ENCODE assay signal across 9 cellular contexts in genomic region chr5:140647042-140647341, GRCh38. TPM values are rescaled to one million over a fixed set of nuclear protein-coding genes. Genes with fewer than 3 reads are reported as not detected.
DNase-seq lines count a peak whose midpoint lies in the region; FAIRE-seq and TF ChIP-seq lines count a peak whose summit lies in the region.
"Had no signal": no experiment of that assay in that cellular context is flagged by ENCODE, and none has a peak within 500 bp of the region (broad histone marks: within the 10 kb centered on the region; RNA-seq: fewer than 3 reads in every experiment).

No MANE protein-coding gene starts in this region.

- H3K9me3 Mint-ChIP-seq in osteocyte (ENCODE audit: unreplicated experiment), result no peaks in the 10 kb centered on the region

- dilution Hi-C loops in endothelial cell of umbilical vein (cut with MboI; ENCODE audit: extremely low pct_ligation_motif_present, low sequenced_read_pairs), result no loop called here

- H3K79me2 ChIP-seq in endothelial cell of umbilical vein (ENCODE audit: control insufficient read depth, insufficient read depth, low read length), result peaks cover 17% of the 10 kb centered on the region

- peaks cover 13% of the 10 kb centered on the region for H3K36me3 ChIP-seq in GM06990 (ENCODE audit: control insufficient read depth, insufficient read depth, low read length)
- peaks cover 61% of the 10 kb centered on the region for H3K36me3 ChIP-seq in NT2/D1 (ENCODE audit: insufficient read depth, insufficient read length, low read length)
- H3K36me3 ChIP-seq in endothelial cell of umbilical vein (ENCODE audit: control insufficient read depth in 2 of 2, extremely low read depth in 1 of 2, insufficient read depth in 2 of 2, low read length in 2 of 2), result peaks cover 4 to 22% of the 10 kb centered on the region in 2 experiments

- no peaks in the 10 kb centered on the region for H3K27me3 Mint-ChIP-seq in osteocyte (ENCODE audit: unreplicated experiment)

- TF ChIP-seq CTCF in GM06990 (IDR thresholded peaks at IDR 0.05; ENCODE audit: insufficient read depth, low read length, poor library complexity, severe bottlenecking) (no peak), endothelial cell of umbilical vein (IDR thresholded peaks at IDR 0.05; ENCODE audit: extremely low read depth in 1 of 2, insufficient read depth in 1 of 2, low read depth in 1 of 2, low read length in 2 of 2) (no peak), osteocyte (IDR thresholded peaks at IDR 0.05) (no peak)

- no TSS peak for BruUV-seq in endothelial cell of umbilical vein (replicated peaks; lab: Mats Ljungman, UMichigan)

- peak overlapping the region; percentile 21 for H3K27ac ChIP-seq in endothelial cell of umbilical vein (ENCODE audit: insufficient read depth, low read depth, low read length)

- H3K9ac ChIP-seq in NT2/D1 (ENCODE audit: insufficient read length, low read depth) (peak overlapping the region; percentile 92), endothelial cell of umbilical vein (replicated peaks; ENCODE audit: extremely low read depth, insufficient read depth, low read length) (peak overlapping the region; percentile 71)

- CTCF ChIA-PET in endothelial cell of umbilical vein (lab: Charles Lee), result interaction anchor here (0.7 to 2.2 kb wide), 10 partner anchors 12 to 403 kb away, joined by 3 to 13 read pairs (median 9); partner anchors contain the start of gene EIF4EBP3

- peak overlapping the region; percentile 95 for H3K4me3 Mint-ChIP-seq in osteocyte (ENCODE audit: unreplicated experiment)

- H3K4me1 ChIP-seq in NT2/D1 (ENCODE audit: insufficient read depth, insufficient read length) (no peaks in the 10 kb centered on the region), endothelial cell of umbilical vein (ENCODE audit: control insufficient read depth, extremely low read depth, insufficient read depth, low read length) (peaks cover 13% of the 10 kb centered on the region)

- DNase-seq in GM06990 (ENCODE audit: extremely low read depth, insufficient read length), result no peak
- DNase-seq in NT2/D1 (ENCODE audit: low read depth, low spot score), result no peak
- DNase-seq in endothelial cell of umbilical vein (ENCODE audit: low read depth, low spot score), result peak; percentile 10
- no peak for DNase-seq in osteocyte (ENCODE audit: extremely low spot score, unreplicated experiment)
- DNase-seq in NCI-H2171 (lab: John Stamatoyannopoulos, UW), result no peak
- DNase-seq in superior temporal gyrus (ENCODE audit: extremely low spot score), result no peak
- no peak for DNase-seq in stimulated activated naive CD4-positive, alpha-beta T cell treated with Interleukin-2 at 50 U/mL for 16 hours (lab: John Stamatoyannopoulos, UW)
- DNase-seq in cerebellum (ENCODE audit: low spot score), result no peak

- peaks cover 27% of the 10 kb centered on the region for H3K4me1 Mint-ChIP-seq in osteocyte (ENCODE audit: unreplicated experiment)

- POLR2A ChIA-PET in endothelial cell of umbilical vein (lab: Charles Lee), result interaction anchor here (0.7 to 1.7 kb wide), 3 partner anchors 8 to 300 kb away, joined by 3 to 14 read pairs (median 5); partner anchors contain the start of genes EIF4EBP3, HBEGF and TMCO6

- no peak for FAIRE-seq in endothelial cell of umbilical vein (lab: Jason Lieb, UNC)

- H3K4me2 ChIP-seq in endothelial cell of umbilical vein (ENCODE audit: insufficient read depth, low read length), result peak overlapping the region; percentile 89

- no peak for TF ChIP-seq POLR2A in endothelial cell of umbilical vein (IDR thresholded peaks at IDR 0.05; ENCODE audit: low read depth, low read length)

- H2AFZ ChIP-seq in endothelial cell of umbilical vein (ENCODE audit: low read depth, low read length), result peak overlapping the region; percentile 71

- no peaks in the 10 kb centered on the region for H4K20me1 ChIP-seq in endothelial cell of umbilical vein (replicated peaks; ENCODE audit: control insufficient read depth, extremely low read depth, insufficient read depth, low read length)

- H3K4me3 ChIP-seq in GM06990 (replicated peaks; ENCODE audit: low read depth, low read length) (peak overlapping the region; percentile 96), NT2/D1 (ENCODE audit: insufficient read length, low read depth) (peak overlapping the region; percentile 71), endothelial cell of umbilical vein (replicated peaks in 1 of 3; ENCODE audit: insufficient read depth in 1 of 3, low read depth in 1 of 3, low read length in 3 of 3) (peak overlapping the region; percentile 65 to 90 (median 76))

- H3K9me3 ChIP-seq in NT2/D1 (ENCODE audit: insufficient read depth, low read length) (no peaks in the 10 kb centered on the region), endothelial cell of umbilical vein (replicated peaks; ENCODE audit: control insufficient read depth, insufficient read depth, low read length) (no peaks in the 10 kb centered on the region)

- peaks cover 26% of the 10 kb centered on the region for H3K36me3 Mint-ChIP-seq in osteocyte (ENCODE audit: unreplicated experiment)

- H3K27ac Mint-ChIP-seq in osteocyte (ENCODE audit: unreplicated experiment), result peak overlapping the region; percentile 97

- H3K9me1 ChIP-seq in endothelial cell of umbilical vein (replicated peaks; ENCODE audit: control insufficient read depth, extremely low read depth, insufficient read depth, low read length), result no peaks in the 10 kb centered on the region

- H3K27me3 ChIP-seq in GM06990 (replicated peaks; ENCODE audit: control insufficient read depth, insufficient read depth, low read length) (no peaks in the 10 kb centered on the region), NT2/D1 (ENCODE audit: insufficient read depth, insufficient read length) (no peaks in the 10 kb centered on the region), endothelial cell of umbilical vein (ENCODE audit: control insufficient read depth in 2 of 2, insufficient read depth in 2 of 2, low read length in 2 of 2) (no peaks in the 10 kb centered on the region)

- intact Hi-C loops in endothelial cell of umbilical vein (cut with micrococcal nuclease), result loop anchor here (1.0 to 2.0 kb wide), 5 partner anchors 8 to 246 kb away; partner anchors contain the start of genes ANKHD1, HARS1, HARS2 and TMCO6

TF ChIP-seq in endothelial cell of umbilical vein, 7 proteins besides CTCF, POLR2A, EP300 and RAD21 (continues in another document):
- TF ChIP-seq EZH2 (IDR thresholded peaks at IDR 0.05; ENCODE audit: borderline replicate concordance, low read depth, low read length, severe bottlenecking) (no peak), MYC (IDR thresholded peaks at IDR 0.05; ENCODE audit: low read depth, low read length) (no peak), JUN (IDR thresholded peaks at IDR 0.05; ENCODE audit: borderline replicate concordance, insufficient read depth, insufficient read length, low read depth) (no peak)

RNA-seq across cellular contexts. Expression of gene NDUFA2, which starts 0.4 kb away (rescaled TPM):
- total RNA-seq in endothelial cell of umbilical vein (56.1 and 63.4 TPM in 2 replicates), osteocyte (44.5 and 50.2 TPM in 2 replicates), cerebellum (29.2 TPM)
- 130 and 131 TPM in 2 replicates for polyA plus RNA-seq in endothelial cell of umbilical vein
- 131 and 150 TPM in 2 replicates for polyA plus RNA-seq in endothelial cell of umbilical vein (2011; cell fraction: cytosol; rRNA removed)
- 34.3 and 37.4 TPM in 2 replicates for polyA plus RNA-seq in endothelial cell of umbilical vein (2011; cell fraction: nucleus; rRNA removed)
- 78.7 and 84.6 TPM in 2 replicates for polyA plus RNA-seq in endothelial cell of umbilical vein (2012)
- 16.3 and 21.8 TPM in 2 replicates for polyA minus RNA-seq in endothelial cell of umbilical vein
- 25.5 TPM for polyA minus RNA-seq in endothelial cell of umbilical vein (2011; cell fraction: cytosol; rRNA and poly(A)+ RNA removed)
- polyA minus RNA-seq in endothelial cell of umbilical vein (2011; cell fraction: nucleus; rRNA and poly(A)+ RNA removed), result 5.2 and 8.5 TPM in 2 replicates

RNA-seq across cellular contexts. Expression of gene IK, which starts 0.6 kb away (rescaled TPM):
- 78.9 and 90.4 TPM in 2 replicates for total RNA-seq in endothelial cell of umbilical vein
- 43.4 and 64.0 TPM in 2 replicates for polyA plus RNA-seq in endothelial cell of umbilical vein
- 85.0 and 98.3 TPM in 2 replicates for polyA plus RNA-seq in endothelial cell of umbilical vein (2011; cell fraction: cytosol; rRNA removed)
- 142 and 167 TPM in 2 replicates for polyA plus RNA-seq in endothelial cell of umbilical vein (2011; cell fraction: nucleus; rRNA removed)
- polyA plus RNA-seq in endothelial cell of umbilical vein (2012), result 78.4 and 116 TPM in 2 replicates
- polyA minus RNA-seq in endothelial cell of umbilical vein, result 49.9 and 89.6 TPM in 2 replicates
- polyA minus RNA-seq in endothelial cell of umbilical vein (2011; cell fraction: cytosol; rRNA and poly(A)+ RNA removed), result 36.6 TPM
- 48.3 and 53.0 TPM in 2 replicates for polyA minus RNA-seq in endothelial cell of umbilical vein (2011; cell fraction: nucleus; rRNA and poly(A)+ RNA removed)
- 86.5 and 89.9 TPM in 2 replicates for total RNA-seq in osteocyte
- 56.3 TPM for total RNA-seq in cerebellum

RNA-seq across cellular contexts. Expression of gene TMCO6, which starts 7.7 kb away (rescaled TPM):
- 14.2 and 23.7 TPM in 2 replicates for total RNA-seq in endothelial cell of umbilical vein
- polyA plus RNA-seq in endothelial cell of umbilical vein, result 22.0 and 23.2 TPM in 2 replicates
- polyA plus RNA-seq in endothelial cell of umbilical vein (2011; cell fraction: cytosol; rRNA removed), result 10.2 and 14.9 TPM in 2 replicates
- polyA plus RNA-seq in endothelial cell of umbilical vein (2011; cell fraction: nucleus; rRNA removed), result 78.8 and 91.4 TPM in 2 replicates
- 8.1 and 8.3 TPM in 2 replicates for polyA plus RNA-seq in endothelial cell of umbilical vein (2012)
- polyA minus RNA-seq in endothelial cell of umbilical vein, result 17.0 and 25.3 TPM in 2 replicates
- 7.7 TPM for polyA minus RNA-seq in endothelial cell of umbilical vein (2011; cell fraction: cytosol; rRNA and poly(A)+ RNA removed)
- 17.9 and 23.7 TPM in 2 replicates for polyA minus RNA-seq in endothelial cell of umbilical vein (2011; cell fraction: nucleus; rRNA and poly(A)+ RNA removed)
- total RNA-seq in osteocyte, result 10.4 and 10.5 TPM in 2 replicates
- 12.3 TPM for total RNA-seq in cerebellum

RNA-seq across cellular contexts. Expression of gene CD14, which starts 14.0 kb away (rescaled TPM):
- 0.33 TPM in 1 of 2 replicates, not detected in the other for total RNA-seq in endothelial cell of umbilical vein
- 3.7 and 5.1 TPM in 2 replicates for polyA plus RNA-seq in endothelial cell of umbilical vein
- 0.99 and 1.4 TPM in 2 replicates for polyA plus RNA-seq in endothelial cell of umbilical vein (2011; cell fraction: cytosol; rRNA removed)
- 0.68 and 0.78 TPM in 2 replicates for polyA plus RNA-seq in endothelial cell of umbilical vein (2011; cell fraction: nucleus; rRNA removed)
- 0.72 and 1.0 TPM in 2 replicates for polyA plus RNA-seq in endothelial cell of umbilical vein (2012)
- 1.2 and 1.9 TPM in 2 replicates for polyA minus RNA-seq in endothelial cell of umbilical vein
- not detected for polyA minus RNA-seq in endothelial cell of umbilical vein (2011; cell fraction: cytosol; rRNA and poly(A)+ RNA removed)
- 0.72 and 0.87 TPM in 2 replicates for polyA minus RNA-seq in endothelial cell of umbilical vein (2011; cell fraction: nucleus; rRNA and poly(A)+ RNA removed)
- total RNA-seq in osteocyte, result not detected in 2 replicates
- 17.6 TPM for total RNA-seq in cerebellum
- total RNA-seq: SK-MEL-5 had no signal

RNA-seq across cellular contexts. Expression of gene WDR55, which starts 17.7 kb away (rescaled TPM):
- total RNA-seq in endothelial cell of umbilical vein, result 24.0 and 25.3 TPM in 2 replicates
- 17.5 and 17.8 TPM in 2 replicates for polyA plus RNA-seq in endothelial cell of umbilical vein
- polyA plus RNA-seq in endothelial cell of umbilical vein (2011; cell fraction: cytosol; rRNA removed), result 14.2 and 16.6 TPM in 2 replicates
- polyA plus RNA-seq in endothelial cell of umbilical vein (2011; cell fraction: nucleus; rRNA removed), result 32.3 and 36.5 TPM in 2 replicates
- 11.7 and 12.5 TPM in 2 replicates for polyA plus RNA-seq in endothelial cell of umbilical vein (2012)
- 19.0 and 20.8 TPM in 2 replicates for polyA minus RNA-seq in endothelial cell of umbilical vein
- polyA minus RNA-seq in endothelial cell of umbilical vein (2011; cell fraction: cytosol; rRNA and poly(A)+ RNA removed), result 22.9 TPM
- 13.2 and 14.4 TPM in 2 replicates for polyA minus RNA-seq in endothelial cell of umbilical vein (2011; cell fraction: nucleus; rRNA and poly(A)+ RNA removed)
- total RNA-seq in osteocyte, result 28.3 and 28.9 TPM in 2 replicates
- total RNA-seq in cerebellum, result 12.5 TPM
